Comparison of ENCODE assay signal across 34 cellular contexts in the genomic region with DNA sequence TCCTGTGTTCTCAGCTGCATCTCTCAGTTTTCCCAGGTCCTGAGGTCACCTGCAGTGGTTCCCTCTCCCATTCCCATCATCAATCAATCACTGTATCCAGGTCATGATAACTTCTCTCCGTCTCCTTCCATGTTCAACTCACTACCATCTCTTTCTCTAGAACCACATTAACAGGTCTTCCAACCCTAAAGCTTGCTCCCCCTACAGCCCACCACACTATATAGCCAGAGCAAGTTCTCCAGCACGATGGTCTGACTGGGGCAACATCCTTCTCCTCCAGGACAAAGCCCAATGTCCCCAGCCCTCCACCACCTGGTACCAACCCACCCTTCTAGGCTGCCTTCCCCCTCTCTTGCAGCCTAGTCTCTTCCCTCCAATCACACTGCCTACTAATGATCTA.
"Had no signal": no experiment of that assay in that cellular context is flagged by ENCODE, and none has a peak within 500 bp of the region (broad histone marks: within the 10 kb centered on the region; RNA-seq: fewer than 3 reads in every experiment).

No MANE protein-coding gene starts in this region.

- H3K4me1 ChIP-seq: ascending aorta, body of pancreas, SJCRH30 had no signal

- H3K9me3 ChIP-seq: ascending aorta, body of pancreas, MG63, SJCRH30, SK-N-SH had no signal

- H3K4me2 ChIP-seq: KMS-11, SK-N-SH had no signal

- H3K9me3 Mint-ChIP-seq: activated CD8-positive, alpha-beta T cell treated with anti-CD3 and anti-CD28 coated beads for 36 hours; activated naive CD4-positive, alpha-beta T cell treated with anti-CD3 and anti-CD28 coated beads, Interleukin-2, amount 50 U/mL, for 72 hours; activated naive CD8-positive, alpha-beta T cell treated with anti-CD3 and anti-CD28 coated beads, Interleukin-2, amount 50 U/mL, for 24 hours; activated T-cell treated with anti-CD3 and anti-CD28 coated beads, Interleukin-2, amount 50 U/mL, for 24 hours; activated T-helper 1 cell treated with anti-CD3 and anti-CD28 coated beads, Interleukin-12 subunit alpha, Interleukin-12 subunit beta, Interleukin-2, Interleukin-4 antibody, amounts not matched to agents 30 ng/mL and 10 ng/mL and 1 ng/mL, durations not matched to agents 14 hours and 24 hours and 36 hours had no signal

- ATAC-seq: activated CD4-positive, CD25-positive, alpha-beta regulatory T cell treated with anti-CD3 and anti-CD28 coated beads, Interleukin-2, amount 50 U/mL, for 24 hours; activated CD8-positive, alpha-beta T cell treated with anti-CD3 and anti-CD28 coated beads for 36 hours; activated naive CD4-positive, alpha-beta T cell treated with anti-CD3 and anti-CD28 coated beads, Interleukin-2, amount 50 U/mL, for 72 hours; activated naive CD8-positive, alpha-beta T cell treated with anti-CD3 and anti-CD28 coated beads, Interleukin-2, amount 50 U/mL, for 24 hours; body of pancreas; Panc1; Right ventricle myocardium inferior had no signal

- DNase-seq: activated CD4-positive, alpha-beta T cell treated with anti-CD3 and anti-CD28 coated beads for 4 hours; activated CD8-positive, alpha-beta T cell treated with anti-CD3 and anti-CD28 coated beads for 36 hours; activated effector memory CD4-positive, alpha-beta T cell treated with Interleukin-2 at 50 U/mL for 16 hours; activated naive CD4-positive, alpha-beta T cell treated with Interleukin-2 at 50 U/mL for 16 hours; activated naive CD8-positive, alpha-beta T cell treated with anti-CD3 and anti-CD28 coated beads, Interleukin-2, amount 50 U/mL, for 24 hours; activated T-cell treated with anti-CD3 and anti-CD28 coated beads, Interleukin-2, amount 50 U/mL, for 24 hours; amniotic stem cell; body of pancreas; cerebellar nuclear complex; MG63; MV-4-11; NCI-H1092 treated with DMSO at 0.1 percent for 48 hours; NCI-H1417 treated with DMSO at 0.1 percent for 48 hours; NCI-H1694; NCI-H2029; NCI-H2107; NCI-H2171 treated with DMSO at 0.1 percent for 48 hours; NCI-H226; NCI-H526; NCI-H774; OCI-M1; RPMI8226; SJCRH30; SK-N-SH; T-helper 1 cell had no signal

- H3K27ac Mint-ChIP-seq: activated CD8-positive, alpha-beta T cell treated with anti-CD3 and anti-CD28 coated beads for 36 hours; activated naive CD4-positive, alpha-beta T cell treated with anti-CD3 and anti-CD28 coated beads, Interleukin-2, amount 50 U/mL, for 72 hours; activated naive CD8-positive, alpha-beta T cell treated with anti-CD3 and anti-CD28 coated beads, Interleukin-2, amount 50 U/mL, for 24 hours; activated T-cell treated with anti-CD3 and anti-CD28 coated beads, Interleukin-2, amount 50 U/mL, for 24 hours; activated T-helper 1 cell treated with anti-CD3 and anti-CD28 coated beads, Interleukin-12 subunit alpha, Interleukin-12 subunit beta, Interleukin-2, Interleukin-4 antibody, amounts not matched to agents 30 ng/mL and 10 ng/mL and 1 ng/mL, durations not matched to agents 14 hours and 24 hours and 36 hours had no signal

- H3K9ac ChIP-seq: KMS-11, SK-N-SH had no signal

- H3K4me3 Mint-ChIP-seq: activated CD8-positive, alpha-beta T cell treated with anti-CD3 and anti-CD28 coated beads for 36 hours; activated naive CD8-positive, alpha-beta T cell treated with anti-CD3 and anti-CD28 coated beads, Interleukin-2, amount 50 U/mL, for 24 hours; activated T-cell treated with anti-CD3 and anti-CD28 coated beads, Interleukin-2, amount 50 U/mL, for 24 hours; activated T-helper 1 cell treated with anti-CD3 and anti-CD28 coated beads, Interleukin-12 subunit alpha, Interleukin-12 subunit beta, Interleukin-2, Interleukin-4 antibody, amounts not matched to agents 30 ng/mL and 10 ng/mL and 1 ng/mL, durations not matched to agents 14 hours and 24 hours and 36 hours had no signal

- H3K27me3 ChIP-seq: ascending aorta, body of pancreas, cardiac muscle cell, MG63 had no signal

- H3K27ac ChIP-seq: ascending aorta, body of pancreas, cardiac muscle cell, KMS-11, SJCRH30, VCaP had no signal

- H3K36me3 ChIP-seq: ascending aorta, cardiac muscle cell, MG63, SJCRH30 had no signal

- H3K36me3 Mint-ChIP-seq: activated naive CD4-positive, alpha-beta T cell treated with anti-CD3 and anti-CD28 coated beads, Interleukin-2, amount 50 U/mL, for 72 hours had no signal

- H3K4me3 ChIP-seq: ascending aorta, body of pancreas, cardiac muscle cell, MG63, SJCRH30 had no signal
